Comparison of ENCODE assay signal across 25 cellular contexts in the genomic region with DNA sequence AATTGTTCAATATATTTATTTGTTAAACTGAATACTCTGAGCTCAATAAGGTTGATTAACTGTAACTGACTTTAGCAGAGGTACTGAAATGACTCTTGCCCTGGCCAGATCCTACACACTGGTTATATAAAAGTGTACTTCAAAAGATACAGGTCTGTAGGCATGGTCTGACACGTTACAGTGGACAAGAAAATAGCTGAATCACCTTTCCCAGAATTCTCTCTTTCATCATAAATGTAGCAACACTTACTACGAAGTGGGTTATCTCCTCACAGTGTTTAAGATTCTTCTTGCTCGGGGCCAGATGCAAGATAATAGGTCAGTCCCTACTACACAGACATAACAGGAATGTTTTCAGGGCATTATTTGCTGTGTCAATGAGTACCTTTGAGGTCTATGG.
DNase-seq lines count a peak whose midpoint lies in the region; ATAC-seq and TF ChIP-seq lines count a peak whose summit lies in the region.
"Had no signal": no experiment of that assay in that cellular context is flagged by ENCODE, and none has a peak within 500 bp of the region (broad histone marks: within the 10 kb centered on the region; RNA-seq: fewer than 3 reads in every experiment).

No MANE protein-coding gene starts in this region.

- DNase-seq in Caki2 (ENCODE audit: low read depth) (peak; percentile 5), OCI-M1 (lab: John Stamatoyannopoulos, UW) (peak; percentile 97), mammary epithelial cell (peak; percentile 52), hepatocyte (ENCODE audit: low spot score) (peak; percentile 28), NCI-H146 (lab: John Stamatoyannopoulos, UW) (no peak)
- DNase-seq in stimulated activated CD4-positive, alpha-beta T cell treated with anti-CD3 and anti-CD28 coated beads, Interleukin-2, amount 100 ng/mL, for 24 hours: no peak
- DNase-seq: ACHN; activated CD4-positive, alpha-beta memory T cell treated with anti-CD3 and anti-CD28 coated beads, Interleukin-2, amount 10 ng/mL, durations not matched to agents 7 days and 5 days; activated CD8-positive, alpha-beta memory T cell treated with anti-CD3 and anti-CD28 coated beads, Interleukin-2, amount 50 U/mL, for 48 hours; activated naive CD4-positive, alpha-beta T cell treated with anti-CD3 and anti-CD28 coated beads for 36 hours; CD8-positive, alpha-beta T cell; DMS 273 treated with DMSO at 0.1 percent for 48 hours; naive thymus-derived CD4-positive, alpha-beta T cell; NCI-H1436 treated with DMSO at 0.1 percent for 48 hours; NCI-H510A; stimulated activated CD4-positive, alpha-beta T cell treated with anti-CD3 and anti-CD28 coated beads, Interleukin-12 subunit alpha, Interleukin-12 subunit beta, amount 100 ng/mL, for 4 hours; stimulated activated CD4-positive, alpha-beta T cell treated with anti-CD3 and anti-CD28 coated beads, Interleukin-4, amount 100 ng/mL, for 4 hours; substantia nigra; T-cell had no signal

- in situ Hi-C loops in Caki2 (cut with HindIII; ENCODE audit: low pct_unique_long_range_greater_than_20kb, low sequenced_read_pairs) (no loop called here), mammary epithelial cell (cut with MboI; ENCODE audit: low sequenced_read_pairs in 2 of 2) (no loop called here)

- dilution Hi-C loops in mammary epithelial cell (cut with HindIII; ENCODE audit: low sequenced_read_pairs): no loop called here

- TF ChIP-seq CTCF in mammary epithelial cell (conservative IDR thresholded peaks at IDR 0.05 in 1 of 2, IDR thresholded peaks at IDR 0.05 in 1 of 2; ENCODE audit: extremely low read depth in 1 of 2, insufficient read depth in 1 of 2, low read depth in 1 of 2, low read length in 2 of 2) (no peak), hepatocyte (IDR thresholded peaks at IDR 0.05; ENCODE audit: poor library complexity) (no peak)

- no peak overlapping the region for H3K4me3 ChIP-seq in mammary epithelial cell (replicated peaks in 1 of 3; ENCODE audit: insufficient read depth in 1 of 3, low read depth in 2 of 3, low read length in 3 of 3)
- no peak overlapping the region for H3K4me3 ChIP-seq in hepatocyte

- H3K9ac ChIP-seq in mammary epithelial cell (ENCODE audit: insufficient read depth, low read length): no peak overlapping the region
- H3K9ac ChIP-seq: KMS-11 had no signal

- no peaks in the 10 kb centered on the region for H3K9me2 ChIP-seq in hepatocyte (replicated peaks; ENCODE audit: insufficient read depth)

- peak overlapping the region; percentile 3 for H3K4me2 ChIP-seq in mammary epithelial cell (ENCODE audit: insufficient read depth, low read depth, low read length)
- no peak overlapping the region for H3K4me2 ChIP-seq in hepatocyte
- H3K4me2 ChIP-seq: KMS-11 had no signal

- no peaks in the 10 kb centered on the region for H3K27me3 ChIP-seq in mammary epithelial cell (ENCODE audit: insufficient read depth, low read length)
- H3K27me3 ChIP-seq in hepatocyte: no peaks in the 10 kb centered on the region
- H3K27me3 ChIP-seq: neutrophil had no signal

- no peaks in the 10 kb centered on the region for H3K4me1 ChIP-seq in mammary epithelial cell (ENCODE audit: insufficient read depth, low read length)
- no peaks in the 10 kb centered on the region for H3K4me1 ChIP-seq in hepatocyte (ENCODE audit: insufficient read depth)

- H3K27ac ChIP-seq in mammary epithelial cell (ENCODE audit: insufficient read depth, low read depth, low read length) (peak overlapping the region; percentile 6), hepatocyte (no peak overlapping the region)
- H3K27ac ChIP-seq: KMS-11, neutrophil had no signal

- H3K79me2 ChIP-seq in mammary epithelial cell (ENCODE audit: insufficient read depth, low read length): no peaks in the 10 kb centered on the region
- H3K79me2 ChIP-seq in hepatocyte: no peaks in the 10 kb centered on the region

- CTCF ChIA-PET in mammary epithelial cell (lab: Charles Lee; ENCODE audit: low non-redundant PET): no interaction called here

- no TSS peak for BruUV-seq in mammary epithelial cell (replicated peaks; lab: Mats Ljungman, UMichigan)

- ATAC-seq in GM19395 (IDR thresholded peaks at IDR 0.05; ENCODE audit: unreplicated experiment): no peak
- no peak for ATAC-seq in GM19023 (IDR thresholded peaks at IDR 0.05; ENCODE audit: unreplicated experiment)
- ATAC-seq: activated CD4-positive, CD25-positive, alpha-beta regulatory T cell treated with anti-CD3 and anti-CD28 coated beads, Interleukin-2, amount 50 U/mL, for 24 hours; CD8-positive, alpha-beta T cell; naive thymus-derived CD4-positive, alpha-beta T cell; sciatic nerve; T-cell had no signal

- H2AFZ ChIP-seq in mammary epithelial cell (ENCODE audit: low read depth, low read length) (no peak overlapping the region), hepatocyte (no peak overlapping the region)

- intact Hi-C loops in mammary epithelial cell (cut with micrococcal nuclease): no loop called here

- H4K20me1 ChIP-seq in mammary epithelial cell (ENCODE audit: insufficient read depth, low read length) (no peaks in the 10 kb centered on the region), hepatocyte (ENCODE audit: insufficient read depth, poor library complexity, severe bottlenecking) (no peaks in the 10 kb centered on the region)

- 19% methylated on average over 3 of the region's 3 CpGs for WGBS in mammary epithelial cell (ENCODE audit: low coverage, missing lambda C conversion rate)
- 34% methylated on average over 3 of the region's 3 CpGs for WGBS in hepatocyte (ENCODE audit: low lambda C conversion rate, missing lambda C conversion rate)

- H3K36me3 ChIP-seq in mammary epithelial cell (ENCODE audit: insufficient read depth, low read length): no peaks in the 10 kb centered on the region
- H3K36me3 ChIP-seq in hepatocyte (replicated peaks; ENCODE audit: insufficient read depth, low read depth): no peaks in the 10 kb centered on the region
- H3K36me3 ChIP-seq: neutrophil had no signal

- H3K9me3 ChIP-seq in mammary epithelial cell (replicated peaks; ENCODE audit: insufficient read depth, low read length) (no peaks in the 10 kb centered on the region), hepatocyte (ENCODE audit: low read depth) (no peaks in the 10 kb centered on the region)
- H3K9me3 ChIP-seq: neutrophil had no signal

Comparison
In these comparisons a context has a peak if more than half of its experiments do, and no peak if none do; other contexts are left out.
1. DNase-seq: peak in Caki2 (single experiment), OCI-M1 (single experiment), mammary epithelial cell (single experiment) and hepatocyte (single experiment); none in NCI-H146 (single experiment) and stimulated activated CD4-positive, alpha-beta T cell treated with anti-CD3 and anti-CD28 coated beads, Interleukin-2, amount 100 ng/mL, for 24 hours (0 of 2).